Comparison of ENCODE assay signal across 16 cellular contexts in the genomic region with DNA sequence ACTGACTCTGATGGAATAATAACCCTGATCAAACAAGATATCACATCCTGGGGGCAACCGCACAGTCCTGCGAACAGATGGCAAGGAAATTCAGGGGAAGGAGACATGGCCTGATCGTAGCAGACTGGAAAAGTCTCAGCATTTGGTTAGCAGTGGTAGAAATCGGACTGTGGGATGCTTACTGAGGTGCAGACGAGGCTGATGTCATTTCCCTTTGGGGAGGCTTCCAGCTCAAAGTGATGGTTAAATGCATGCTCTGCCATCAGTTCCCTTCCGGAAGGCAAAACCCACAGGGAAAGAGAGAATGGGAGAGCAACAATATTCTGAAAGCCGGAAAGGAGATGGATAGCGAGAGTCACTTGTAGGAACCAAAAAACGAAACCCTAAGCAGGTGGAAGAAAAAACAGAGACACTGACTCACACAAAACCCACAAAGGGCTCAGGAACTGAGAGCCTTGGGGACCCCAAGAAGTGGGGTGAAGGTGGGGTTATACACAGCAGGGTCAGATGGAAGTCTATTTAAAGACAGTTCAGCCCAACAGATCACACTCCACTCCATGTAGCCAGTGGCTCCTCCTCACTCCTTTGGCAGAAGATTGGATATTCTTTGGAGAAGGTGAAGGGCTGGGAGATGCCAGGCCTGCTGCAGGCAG.
DNase-seq lines count a peak whose midpoint lies in the region; ATAC-seq and TF ChIP-seq lines count a peak whose summit lies in the region.
"Had no signal": no experiment of that assay in that cellular context is flagged by ENCODE, and none has a peak within 500 bp of the region (broad histone marks: within the 10 kb centered on the region; RNA-seq: fewer than 3 reads in every experiment).

No MANE protein-coding gene starts in this region.

- H3K4me1 Mint-ChIP-seq in CD14-positive monocyte (peaks cover 4% of the 10 kb centered on the region), activated B cell treated with CpG ODN at 0.5 μM for 24 hours (no peaks in the 10 kb centered on the region), immature natural killer cell (peaks cover 67 to 91% of the 10 kb centered on the region in 2 donors)
- H3K4me1 Mint-ChIP-seq in effector memory CD8-positive, alpha-beta T cell (ENCODE audit: low read depth in 2 of 2) = peaks cover 24 to 38% of the 10 kb centered on the region in 2 donors

- H3K4me3 Mint-ChIP-seq in CD14-positive monocyte (no peak overlapping the region), activated B cell treated with CpG ODN at 0.5 μM for 24 hours (no peak overlapping the region), immature natural killer cell (no peak overlapping the region)
- no peak overlapping the region for H3K4me3 Mint-ChIP-seq in effector memory CD8-positive, alpha-beta T cell
- H3K4me3 Mint-ChIP-seq: endodermal cell, HFFc6 had no signal

- peaks cover 0 to 4% (median 0%) of the 10 kb centered on the region in 3 donors for H3K27me3 Mint-ChIP-seq in CD14-positive monocyte (ENCODE audit: low read depth in 3 of 3)
- H3K27me3 Mint-ChIP-seq in activated B cell treated with CpG ODN at 0.5 μM for 24 hours = no peaks in the 10 kb centered on the region
- H3K27me3 Mint-ChIP-seq in immature natural killer cell (ENCODE audit: low read depth in 3 of 3) = peaks cover 3 to 18% (median 18%) of the 10 kb centered on the region in 3 donors
- H3K27me3 Mint-ChIP-seq in effector memory CD8-positive, alpha-beta T cell = no peaks in the 10 kb centered on the region

- POLR2A ChIA-PET in activated B cell treated with CpG ODN at 0.5 μM for 24 hours (lab: Charles Lee) = no interaction called here

- DNase-seq in DMS 273 (lab: John Stamatoyannopoulos, UW; ENCODE audit: unreplicated experiment) (peak; percentile 48), DMS 273 treated with DMSO at 0.1 percent for 48 hours (lab: John Stamatoyannopoulos, UW) (no peak), CD14-positive monocyte (ENCODE audit: low spot score) (no peak), activated B cell treated with CpG ODN at 0.5 μM for 24 hours (no peak), immature natural killer cell (no peak), putamen (ENCODE audit: low spot score) (no peak)
- DNase-seq in effector memory CD8-positive, alpha-beta T cell = no peak
- DNase-seq: activated CD4-positive, CD25-positive, alpha-beta regulatory T cell treated with anti-CD3 and anti-CD28 coated beads, Interleukin-2, amount 50 U/mL, for 72 hours; BE2C; endodermal cell; HFFc6; lower lobe of right lung; NCI-H524 treated with DMSO at 0.1 percent for 48 hours; stimulated activated CD4-positive, alpha-beta T cell treated with anti-CD3 and anti-CD28 coated beads, Interleukin-4, amount 100 ng/mL, for 1 hour; T1000 had no signal

- H3K36me3 Mint-ChIP-seq in CD14-positive monocyte (peaks cover 88 to 100% of the 10 kb centered on the region in 2 donors), activated B cell treated with CpG ODN at 0.5 μM for 24 hours (ENCODE audit: low read depth) (peaks cover 88% of the 10 kb centered on the region), immature natural killer cell (peaks cover 43 to 77% (median 60%) of the 10 kb centered on the region in 3 donors)
- H3K36me3 Mint-ChIP-seq in effector memory CD8-positive, alpha-beta T cell (ENCODE audit: insufficient read depth) = peaks cover 96% of the 10 kb centered on the region

- peak overlapping the region in 6 of 7 donors; percentile 2 to 70 (median 29) for H3K27ac Mint-ChIP-seq in CD14-positive monocyte
- H3K27ac Mint-ChIP-seq in activated B cell treated with CpG ODN at 0.5 μM for 24 hours = peak overlapping the region; percentile 60
- peak overlapping the region in 4 of 6 donors; percentile 25 to 74 (median 51) for H3K27ac Mint-ChIP-seq in immature natural killer cell
- H3K27ac Mint-ChIP-seq in effector memory CD8-positive, alpha-beta T cell = peak overlapping the region in 1 of 2 donors; percentile 82
- H3K27ac Mint-ChIP-seq: endodermal cell, HFFc6 had no signal

- no peak for TF ChIP-seq CTCF in CD14-positive monocyte (IDR thresholded peaks at IDR 0.05)
- TF ChIP-seq CTCF in activated B cell treated with CpG ODN at 0.5 μM for 24 hours (IDR thresholded peaks at IDR 0.05) = no peak

- CTCF ChIA-PET in activated B cell treated with CpG ODN at 0.5 μM for 24 hours (lab: Charles Lee) = no interaction called here

- peaks cover 0 to 2% (median 0%) of the 10 kb centered on the region in 7 donors for H3K9me3 Mint-ChIP-seq in CD14-positive monocyte
- no peaks in the 10 kb centered on the region for H3K9me3 Mint-ChIP-seq in activated B cell treated with CpG ODN at 0.5 μM for 24 hours
- H3K9me3 Mint-ChIP-seq in immature natural killer cell = no peaks in the 10 kb centered on the region
- H3K9me3 Mint-ChIP-seq in effector memory CD8-positive, alpha-beta T cell = no peaks in the 10 kb centered on the region
- H3K9me3 Mint-ChIP-seq: endodermal cell had no signal

- intact Hi-C loops in CD14-positive monocyte (cut with micrococcal nuclease) = no loop called here
- intact Hi-C loops in activated B cell treated with CpG ODN at 0.5 μM for 24 hours (cut with micrococcal nuclease) = no loop called here

- ATAC-seq in activated B cell treated with CpG ODN at 0.5 μM for 24 hours (ENCODE audit: low read depth) (no peak), HG03139 (IDR thresholded peaks at IDR 0.05; ENCODE audit: unreplicated experiment) (no peak)
- ATAC-seq in effector memory CD8-positive, alpha-beta T cell (replicated peaks) = no peak
- ATAC-seq: lower lobe of right lung had no signal
